1 cellular context compared by ENCODE assay signal in genomic region chr15:48992545-48992944, GRCh38.
TF ChIP-seq lines count a peak whose summit lies in the region.

No MANE protein-coding gene starts in this region.

TF ChIP-seq in GM12878, 131 proteins besides CTCF, POLR2A, EP300 and RAD21:
- TF ChIP-seq EED (IDR thresholded peaks at IDR 0.05; ENCODE audit: low read depth) (0 out of 2 replicates have a peak, but pooled peaks have one; percentile 21), CBX3 (IDR thresholded peaks at IDR 0.05; ENCODE audit: borderline replicate concordance, low read depth) (no peak), TBL1XR1 (IDR thresholded peaks at IDR 0.05; ENCODE audit: low read depth, low read length) (no peak), IRF4 (IDR thresholded peaks at IDR 0.05; ENCODE audit: low read depth, low read length) (0 out of 2 replicates have a peak, but pooled peaks have one; percentile 62), YY1 (IDR thresholded peaks at IDR 0.05; ENCODE audit: low read depth, low read length) (peak; percentile 77), SPI1 (IDR thresholded peaks at IDR 0.05; ENCODE audit: borderline replicate concordance, insufficient read depth, low read depth, low read length) (peak; percentile 99), RUNX3 (IDR thresholded peaks at IDR 0.05; ENCODE audit: low read length) (peak; percentile 47; the same call in 1 of the 2 replicates), MTA2 (IDR thresholded peaks at IDR 0.05; ENCODE audit: low read depth) (peak; percentile 42), JUND (IDR thresholded peaks at IDR 0.05; ENCODE audit: low read depth, low read length) (no peak), NFIC (IDR thresholded peaks at IDR 0.05; ENCODE audit: low read depth, low read length) (no peak), ATF7 (IDR thresholded peaks at IDR 0.05; ENCODE audit: low read depth) (0 out of 2 replicates have a peak, but pooled peaks have one; percentile 15), IKZF2 (IDR thresholded peaks at IDR 0.05) (peak; percentile 43 to 44; a peak in 3 of 4 replicates), IKZF1 (conservative IDR thresholded peaks at IDR 0.05) (peak; percentile 53)
- TF ChIP-seq, protein P1, sequence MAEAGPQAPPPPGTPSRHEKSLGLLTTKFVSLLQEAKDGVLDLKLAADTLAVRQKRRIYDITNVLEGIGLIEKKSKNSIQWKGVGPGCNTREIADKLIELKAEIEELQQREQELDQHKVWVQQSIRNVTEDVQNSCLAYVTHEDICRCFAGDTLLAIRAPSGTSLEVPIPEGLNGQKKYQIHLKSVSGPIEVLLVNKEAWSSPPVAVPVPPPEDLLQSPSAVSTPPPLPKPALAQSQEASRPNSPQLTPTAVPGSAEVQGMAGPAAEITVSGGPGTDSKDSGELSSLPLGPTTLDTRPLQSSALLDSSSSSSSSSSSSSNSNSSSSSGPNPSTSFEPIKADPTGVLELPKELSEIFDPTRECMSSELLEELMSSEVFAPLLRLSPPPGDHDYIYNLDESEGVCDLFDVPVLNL (IDR thresholded peaks at IDR 0.05; ENCODE audit: low read depth, low read length), result no peak
